Comparison of ENCODE assay signal across 1 cellular context in the genomic region with DNA sequence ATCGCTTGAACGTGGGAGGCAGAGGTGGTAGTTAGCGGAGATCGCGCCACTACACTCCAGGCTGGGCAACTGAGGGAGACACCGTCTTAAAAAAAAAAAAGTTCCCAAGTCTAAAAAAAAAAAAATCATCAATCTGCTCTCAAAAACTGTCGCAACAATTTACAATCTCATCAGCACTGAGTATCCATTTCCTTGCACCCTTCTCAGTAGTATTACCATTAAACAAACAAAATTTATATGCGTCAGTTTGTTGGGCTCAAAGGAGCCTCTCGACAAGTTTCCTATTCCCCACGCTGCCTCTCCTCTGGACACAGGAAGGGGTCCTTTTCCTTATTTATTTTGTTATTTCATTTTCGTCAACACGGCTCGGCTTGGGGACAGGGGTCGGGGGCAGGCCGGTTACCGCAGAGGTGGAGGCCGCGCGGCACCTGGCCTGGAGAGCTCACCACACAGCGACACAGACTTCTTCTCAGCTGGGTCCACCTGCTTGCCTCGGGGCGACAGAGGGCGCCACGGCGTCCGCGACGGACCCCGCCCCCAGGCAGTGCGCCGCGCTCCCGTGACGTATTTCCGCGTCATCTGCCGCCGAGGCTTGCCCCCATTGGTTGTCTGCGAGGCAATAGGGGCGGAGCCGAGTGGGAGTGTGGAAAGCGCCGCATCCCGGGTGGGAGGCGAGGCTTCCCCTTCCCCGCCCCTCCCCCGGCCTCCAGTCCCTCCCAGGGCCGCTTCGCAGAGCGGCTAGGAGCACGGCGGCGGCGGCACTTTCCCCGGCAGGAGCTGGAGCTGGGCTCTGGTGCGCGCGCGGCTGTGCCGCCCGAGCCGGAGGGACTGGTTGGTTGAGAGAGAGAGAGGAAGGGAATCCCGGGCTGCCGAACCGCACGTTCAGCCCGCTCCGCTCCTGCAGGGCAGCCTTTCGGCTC.
TF ChIP-seq lines count a peak whose summit lies in the region.

A gene (plus strand): TSS at position 709 of the 920 bp plus-strand sequence. CDS start 436 bp downstream, outside the sequence.

TF ChIP-seq in HepG2, 621 proteins besides CTCF, POLR2A, EP300 and RAD21 (continued from another document and continues in another):
- TF ChIP-seq NCOA1 (CRISPR knock-in tag; IDR thresholded peaks at IDR 0.05): no peak
- TF ChIP-seq, protein P1, sequence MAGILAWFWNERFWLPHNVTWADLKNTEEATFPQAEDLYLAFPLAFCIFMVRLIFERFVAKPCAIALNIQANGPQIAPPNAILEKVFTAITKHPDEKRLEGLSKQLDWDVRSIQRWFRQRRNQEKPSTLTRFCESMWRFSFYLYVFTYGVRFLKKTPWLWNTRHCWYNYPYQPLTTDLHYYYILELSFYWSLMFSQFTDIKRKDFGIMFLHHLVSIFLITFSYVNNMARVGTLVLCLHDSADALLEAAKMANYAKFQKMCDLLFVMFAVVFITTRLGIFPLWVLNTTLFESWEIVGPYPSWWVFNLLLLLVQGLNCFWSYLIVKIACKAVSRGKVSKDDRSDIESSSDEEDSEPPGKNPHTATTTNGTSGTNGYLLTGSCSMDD (CRISPR knock-in tag; IDR thresholded peaks at IDR 0.05): no peak
- peak; percentile 10 for TF ChIP-seq SRSF1 (optimal IDR thresholded peaks at IDR 0.05; ENCODE audit: low read depth, low read length)
- peak; percentile 90 for TF ChIP-seq CREM (IDR thresholded peaks at IDR 0.05)
- TF ChIP-seq CREM (CRISPR knock-in tag; IDR thresholded peaks at IDR 0.05): peak; percentile 75
- TF ChIP-seq TSC22D2 (CRISPR knock-in tag; IDR thresholded peaks at IDR 0.05; ENCODE audit: borderline replicate concordance): 0 out of 2 replicates have a peak, but pooled peaks have one; percentile 66
- no peak for TF ChIP-seq FOXJ3 (CRISPR knock-in tag; IDR thresholded peaks at IDR 0.05; ENCODE audit: borderline replicate concordance)
- TF ChIP-seq FOXC1 (CRISPR knock-in tag; IDR thresholded peaks at IDR 0.05; ENCODE audit: borderline replicate concordance): no peak; the same call in 1 of the 2 replicates
- no peak for TF ChIP-seq JARID2 (CRISPR knock-in tag; IDR thresholded peaks at IDR 0.05; ENCODE audit: insufficient replicate concordance)
- TF ChIP-seq, protein P2, sequence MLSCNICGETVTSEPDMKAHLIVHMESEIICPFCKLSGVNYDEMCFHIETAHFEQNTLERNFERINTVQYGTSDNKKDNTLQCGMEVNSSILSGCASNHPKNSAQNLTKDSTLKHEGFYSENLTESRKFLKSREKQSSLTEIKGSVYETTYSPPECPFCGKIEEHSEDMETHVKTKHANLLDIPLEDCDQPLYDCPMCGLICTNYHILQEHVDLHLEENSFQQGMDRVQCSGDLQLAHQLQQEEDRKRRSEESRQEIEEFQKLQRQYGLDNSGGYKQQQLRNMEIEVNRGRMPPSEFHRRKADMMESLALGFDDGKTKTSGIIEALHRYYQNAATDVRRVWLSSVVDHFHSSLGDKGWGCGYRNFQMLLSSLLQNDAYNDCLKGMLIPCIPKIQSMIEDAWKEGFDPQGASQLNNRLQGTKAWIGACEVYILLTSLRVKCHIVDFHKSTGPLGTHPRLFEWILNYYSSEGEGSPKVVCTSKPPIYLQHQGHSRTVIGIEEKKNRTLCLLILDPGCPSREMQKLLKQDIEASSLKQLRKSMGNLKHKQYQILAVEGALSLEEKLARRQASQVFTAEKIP (CRISPR knock-in tag; IDR thresholded peaks at IDR 0.05; ENCODE audit: borderline replicate concordance): no peak
- TF ChIP-seq NKX3-1 (CRISPR knock-in tag; IDR thresholded peaks at IDR 0.05): no peak
- TF ChIP-seq, protein P3, sequence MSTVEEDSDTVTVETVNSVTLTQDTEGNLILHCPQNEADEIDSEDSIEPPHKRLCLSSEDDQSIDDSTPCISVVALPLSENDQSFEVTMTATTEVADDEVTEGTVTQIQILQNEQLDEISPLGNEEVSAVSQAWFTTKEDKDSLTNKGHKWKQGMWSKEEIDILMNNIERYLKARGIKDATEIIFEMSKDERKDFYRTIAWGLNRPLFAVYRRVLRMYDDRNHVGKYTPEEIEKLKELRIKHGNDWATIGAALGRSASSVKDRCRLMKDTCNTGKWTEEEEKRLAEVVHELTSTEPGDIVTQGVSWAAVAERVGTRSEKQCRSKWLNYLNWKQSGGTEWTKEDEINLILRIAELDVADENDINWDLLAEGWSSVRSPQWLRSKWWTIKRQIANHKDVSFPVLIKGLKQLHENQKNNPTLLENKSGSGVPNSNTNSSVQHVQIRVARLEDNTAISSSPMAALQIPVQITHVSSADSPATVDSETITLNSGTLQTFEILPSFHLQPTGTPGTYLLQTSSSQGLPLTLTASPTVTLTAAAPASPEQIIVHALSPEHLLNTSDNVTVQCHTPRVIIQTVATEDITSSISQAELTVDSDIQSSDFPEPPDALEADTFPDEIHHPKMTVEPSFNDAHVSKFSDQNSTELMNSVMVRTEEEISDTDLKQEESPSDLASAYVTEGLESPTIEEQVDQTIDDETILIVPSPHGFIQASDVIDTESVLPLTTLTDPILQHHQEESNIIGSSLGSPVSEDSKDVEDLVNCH (CRISPR knock-in tag; IDR thresholded peaks at IDR 0.05): no peak
- peak; percentile 52; the same call in 1 of the 2 replicates for TF ChIP-seq RXRB (CRISPR knock-in tag; IDR thresholded peaks at IDR 0.05; ENCODE audit: borderline replicate concordance)
- peak; percentile 86; the same call in 1 of the 2 replicates for TF ChIP-seq KLF9 (CRISPR knock-in tag; IDR thresholded peaks at IDR 0.05; ENCODE audit: low read depth)
- TF ChIP-seq MAZ (IDR thresholded peaks at IDR 0.05; ENCODE audit: borderline replicate concordance, low read depth, low read length): peak; percentile 35; the same call in 1 of the 2 replicates
- TF ChIP-seq MAZ (CRISPR knock-in tag; IDR thresholded peaks at IDR 0.05; ENCODE audit: low read depth): peak; percentile 82
- no peak for TF ChIP-seq ZFP36 (IDR thresholded peaks at IDR 0.05; ENCODE audit: borderline replicate concordance, low read depth, low read length, partially characterized antibody)
- no peak for TF ChIP-seq STAT5B (CRISPR knock-in tag; IDR thresholded peaks at IDR 0.05)
- TF ChIP-seq, protein P4, sequence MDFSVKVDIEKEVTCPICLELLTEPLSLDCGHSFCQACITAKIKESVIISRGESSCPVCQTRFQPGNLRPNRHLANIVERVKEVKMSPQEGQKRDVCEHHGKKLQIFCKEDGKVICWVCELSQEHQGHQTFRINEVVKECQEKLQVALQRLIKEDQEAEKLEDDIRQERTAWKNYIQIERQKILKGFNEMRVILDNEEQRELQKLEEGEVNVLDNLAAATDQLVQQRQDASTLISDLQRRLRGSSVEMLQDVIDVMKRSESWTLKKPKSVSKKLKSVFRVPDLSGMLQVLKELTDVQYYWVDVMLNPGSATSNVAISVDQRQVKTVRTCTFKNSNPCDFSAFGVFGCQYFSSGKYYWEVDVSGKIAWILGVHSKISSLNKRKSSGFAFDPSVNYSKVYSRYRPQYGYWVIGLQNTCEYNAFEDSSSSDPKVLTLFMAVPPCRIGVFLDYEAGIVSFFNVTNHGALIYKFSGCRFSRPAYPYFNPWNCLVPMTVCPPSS (IDR thresholded peaks at IDR 0.05): no peak
- no peak for TF ChIP-seq ZNF713 (CRISPR knock-in tag; IDR thresholded peaks at IDR 0.05)
- TF ChIP-seq ZNF652 (CRISPR knock-in tag; IDR thresholded peaks at IDR 0.05; ENCODE audit: borderline replicate concordance, low read depth): peak; percentile 35; the same call in 1 of the 2 replicates
- TF ChIP-seq NFE2L2 (IDR thresholded peaks at IDR 0.05; ENCODE audit: low read length): no peak
- no peak for TF ChIP-seq RFX3 (CRISPR knock-in tag; IDR thresholded peaks at IDR 0.05)
- TF ChIP-seq, protein P5, sequence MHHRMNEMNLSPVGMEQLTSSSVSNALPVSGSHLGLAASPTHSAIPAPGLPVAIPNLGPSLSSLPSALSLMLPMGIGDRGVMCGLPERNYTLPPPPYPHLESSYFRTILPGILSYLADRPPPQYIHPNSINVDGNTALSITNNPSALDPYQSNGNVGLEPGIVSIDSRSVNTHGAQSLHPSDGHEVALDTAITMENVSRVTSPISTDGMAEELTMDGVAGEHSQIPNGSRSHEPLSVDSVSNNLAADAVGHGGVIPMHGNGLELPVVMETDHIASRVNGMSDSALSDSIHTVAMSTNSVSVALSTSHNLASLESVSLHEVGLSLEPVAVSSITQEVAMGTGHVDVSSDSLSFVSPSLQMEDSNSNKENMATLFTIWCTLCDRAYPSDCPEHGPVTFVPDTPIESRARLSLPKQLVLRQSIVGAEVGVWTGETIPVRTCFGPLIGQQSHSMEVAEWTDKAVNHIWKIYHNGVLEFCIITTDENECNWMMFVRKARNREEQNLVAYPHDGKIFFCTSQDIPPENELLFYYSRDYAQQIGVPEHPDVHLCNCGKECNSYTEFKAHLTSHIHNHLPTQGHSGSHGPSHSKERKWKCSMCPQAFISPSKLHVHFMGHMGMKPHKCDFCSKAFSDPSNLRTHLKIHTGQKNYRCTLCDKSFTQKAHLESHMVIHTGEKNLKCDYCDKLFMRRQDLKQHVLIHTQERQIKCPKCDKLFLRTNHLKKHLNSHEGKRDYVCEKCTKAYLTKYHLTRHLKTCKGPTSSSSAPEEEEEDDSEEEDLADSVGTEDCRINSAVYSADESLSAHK (CRISPR knock-in tag; IDR thresholded peaks at IDR 0.05; ENCODE audit: borderline replicate concordance): no peak
- TF ChIP-seq BHLHE40 (IDR thresholded peaks at IDR 0.05; ENCODE audit: low read length): peak; percentile 17; the same call in 1 of the 2 replicates
- TF ChIP-seq RBM39 (IDR thresholded peaks at IDR 0.05; ENCODE audit: low read depth, low read length, poor library complexity, severe bottlenecking): no peak
- peak; percentile 73; the same call in 1 of the 2 replicates for TF ChIP-seq ZNF768 (CRISPR knock-in tag; IDR thresholded peaks at IDR 0.05)
- no peak for TF ChIP-seq TRIM24 (CRISPR knock-in tag; IDR thresholded peaks at IDR 0.05)
- TF ChIP-seq PHB2 (IDR thresholded peaks at IDR 0.05; ENCODE audit: partially characterized antibody): no peak
- no peak for TF ChIP-seq ZSCAN22 (CRISPR knock-in tag; IDR thresholded peaks at IDR 0.05)
- TF ChIP-seq MIER3 (CRISPR knock-in tag; IDR thresholded peaks at IDR 0.05; ENCODE audit: borderline replicate concordance): peak; percentile 83; the same call in 1 of the 2 replicates
- no peak for TF ChIP-seq HNRNPLL (IDR thresholded peaks at IDR 0.05; ENCODE audit: low read depth, low read length, poor library complexity, severe bottlenecking)
- no peak for TF ChIP-seq ZNF839 (CRISPR knock-in tag; IDR thresholded peaks at IDR 0.05; ENCODE audit: borderline replicate concordance)
- no peak for TF ChIP-seq REL (CRISPR knock-in tag; conservative IDR thresholded peaks at IDR 0.05)
- TF ChIP-seq, protein P6, sequence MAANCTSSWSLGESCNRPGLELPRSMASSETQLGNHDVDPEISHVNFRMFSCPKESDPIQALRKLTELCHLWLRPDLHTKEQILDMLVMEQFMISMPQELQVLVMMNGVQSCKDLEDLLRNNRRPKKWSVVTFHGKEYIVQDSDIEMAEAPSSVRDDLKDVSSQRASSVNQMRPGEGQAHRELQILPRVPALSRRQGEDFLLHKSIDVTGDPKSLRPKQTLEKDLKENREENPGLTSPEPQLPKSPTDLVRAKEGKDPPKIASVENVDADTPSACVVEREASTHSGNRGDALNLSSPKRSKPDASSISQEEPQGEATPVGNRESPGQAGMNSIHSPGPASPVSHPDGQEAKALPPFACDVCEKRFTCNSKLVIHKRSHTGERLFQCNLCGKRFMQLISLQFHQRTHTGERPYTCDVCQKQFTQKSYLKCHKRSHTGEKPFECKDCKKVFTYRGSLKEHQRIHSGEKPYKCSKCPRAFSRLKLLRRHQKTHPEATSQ (CRISPR knock-in tag; IDR thresholded peaks at IDR 0.05; ENCODE audit: borderline replicate concordance): 0 out of 2 replicates have a peak, but pooled peaks have one; percentile 68
- TF ChIP-seq ZNF530 (CRISPR knock-in tag; IDR thresholded peaks at IDR 0.05; ENCODE audit: low read depth): no peak
- TF ChIP-seq MAFG (CRISPR knock-in tag; IDR thresholded peaks at IDR 0.05): no peak
- no peak for TF ChIP-seq NCOR1 (IDR thresholded peaks at IDR 0.05; ENCODE audit: borderline replicate concordance, low read length)
- peak; percentile 16; the same call in 1 of the 2 replicates for TF ChIP-seq ETV5 (CRISPR knock-in tag; IDR thresholded peaks at IDR 0.05; ENCODE audit: borderline replicate concordance)
- no peak for TF ChIP-seq ZSCAN25 (CRISPR knock-in tag; IDR thresholded peaks at IDR 0.05)
- TF ChIP-seq ZNF136 (CRISPR knock-in tag; IDR thresholded peaks at IDR 0.05; ENCODE audit: low read depth): no peak
- TF ChIP-seq, protein P7, sequence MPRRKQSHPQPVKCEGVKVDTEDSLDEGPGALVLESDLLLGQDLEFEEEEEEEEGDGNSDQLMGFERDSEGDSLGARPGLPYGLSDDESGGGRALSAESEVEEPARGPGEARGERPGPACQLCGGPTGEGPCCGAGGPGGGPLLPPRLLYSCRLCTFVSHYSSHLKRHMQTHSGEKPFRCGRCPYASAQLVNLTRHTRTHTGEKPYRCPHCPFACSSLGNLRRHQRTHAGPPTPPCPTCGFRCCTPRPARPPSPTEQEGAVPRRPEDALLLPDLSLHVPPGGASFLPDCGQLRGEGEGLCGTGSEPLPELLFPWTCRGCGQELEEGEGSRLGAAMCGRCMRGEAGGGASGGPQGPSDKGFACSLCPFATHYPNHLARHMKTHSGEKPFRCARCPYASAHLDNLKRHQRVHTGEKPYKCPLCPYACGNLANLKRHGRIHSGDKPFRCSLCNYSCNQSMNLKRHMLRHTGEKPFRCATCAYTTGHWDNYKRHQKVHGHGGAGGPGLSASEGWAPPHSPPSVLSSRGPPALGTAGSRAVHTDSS (CRISPR knock-in tag; conservative IDR thresholded peaks at IDR 0.05): no peak
- no peak for TF ChIP-seq ZNF615 (CRISPR knock-in tag; IDR thresholded peaks at IDR 0.05; ENCODE audit: borderline replicate concordance)
- TF ChIP-seq ZNF234 (CRISPR knock-in tag; conservative IDR thresholded peaks at IDR 0.05): no peak
- no peak for TF ChIP-seq NPAS2 (CRISPR knock-in tag; IDR thresholded peaks at IDR 0.05; ENCODE audit: borderline replicate concordance)
- no peak for TF ChIP-seq NBN (conservative IDR thresholded peaks at IDR 0.05)
- TF ChIP-seq, protein P8, sequence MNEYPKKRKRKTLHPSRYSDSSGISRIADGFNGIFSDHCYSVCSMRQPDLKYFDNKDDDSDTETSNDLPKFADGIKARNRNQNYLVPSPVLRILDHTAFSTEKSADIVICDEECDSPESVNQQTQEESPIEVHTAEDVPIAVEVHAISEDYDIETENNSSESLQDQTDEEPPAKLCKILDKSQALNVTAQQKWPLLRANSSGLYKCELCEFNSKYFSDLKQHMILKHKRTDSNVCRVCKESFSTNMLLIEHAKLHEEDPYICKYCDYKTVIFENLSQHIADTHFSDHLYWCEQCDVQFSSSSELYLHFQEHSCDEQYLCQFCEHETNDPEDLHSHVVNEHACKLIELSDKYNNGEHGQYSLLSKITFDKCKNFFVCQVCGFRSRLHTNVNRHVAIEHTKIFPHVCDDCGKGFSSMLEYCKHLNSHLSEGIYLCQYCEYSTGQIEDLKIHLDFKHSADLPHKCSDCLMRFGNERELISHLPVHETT (CRISPR knock-in tag; conservative IDR thresholded peaks at IDR 0.05): no peak; the same call in 1 of the 2 replicates
- TF ChIP-seq ZKSCAN1 (IDR thresholded peaks at IDR 0.05; ENCODE audit: low read length): no peak
- TF ChIP-seq ZNF790 (CRISPR knock-in tag; IDR thresholded peaks at IDR 0.05; ENCODE audit: borderline replicate concordance): no peak
- no peak for TF ChIP-seq KAT2B (IDR thresholded peaks at IDR 0.05; ENCODE audit: borderline replicate concordance, low read depth, low read length)
- TF ChIP-seq PHF20 (CRISPR knock-in tag; IDR thresholded peaks at IDR 0.05): peak; percentile 90
- peak; percentile 58; the same call in 1 of the 2 replicates for TF ChIP-seq TBX2 (CRISPR knock-in tag; IDR thresholded peaks at IDR 0.05; ENCODE audit: borderline replicate concordance)
- TF ChIP-seq ZNF773 (CRISPR knock-in tag; IDR thresholded peaks at IDR 0.05; ENCODE audit: borderline replicate concordance): no peak
- TF ChIP-seq SP2 (CRISPR knock-in tag; IDR thresholded peaks at IDR 0.05): peak; percentile 77
- TF ChIP-seq ZNF558 (CRISPR knock-in tag; IDR thresholded peaks at IDR 0.05; ENCODE audit: borderline replicate concordance): 0 out of 2 replicates have a peak, but pooled peaks have one; percentile 12
